ENCODE assay signal across 20 cellular contexts in genomic region chr6:15292721-15293302, GRCh38. TPM values are rescaled to one million over a fixed set of nuclear protein-coding genes. Genes with fewer than 3 reads are reported as not detected.
DNase-seq lines count a peak whose midpoint lies in the region; ATAC-seq and TF ChIP-seq lines count a peak whose summit lies in the region.
"Had no signal": no experiment of that assay in that cellular context is flagged by ENCODE, and none has a peak within 500 bp of the region (broad histone marks: within the 10 kb centered on the region; RNA-seq: fewer than 3 reads in every experiment).

No MANE protein-coding gene starts in this region.

- WGBS in psoas muscle, 3 donors, result 78 to 94% (median 80%) methylated on average over 7 of the region's 7 CpGs

- no peak overlapping the region for H3K4me3 ChIP-seq in CD8-positive, alpha-beta memory T cell (ENCODE audit: low read length)
- H3K4me3 ChIP-seq in psoas muscle, result no peak overlapping the region
- H3K4me3 ChIP-seq: SK-N-MC, upper lobe of left lung had no signal

- peaks cover 32% of the 10 kb centered on the region for H3K4me1 ChIP-seq in CD8-positive, alpha-beta memory T cell (ENCODE audit: insufficient read depth, low read length)
- H3K4me1 ChIP-seq in psoas muscle, result peaks cover 47% of the 10 kb centered on the region
- H3K4me1 ChIP-seq: parathyroid adenoma had no signal

- no peak overlapping the region for H3K4me3 Mint-ChIP-seq in activated CD4-positive, alpha-beta T cell treated with anti-CD3 and anti-CD28 coated beads, Interleukin-2, amount 10 ng/mL, durations not matched to agents 24 days and 14 days
- peak overlapping the region in 1 of 7 donors; percentile 24 for H3K4me3 Mint-ChIP-seq in CD8-positive, alpha-beta memory T cell
- H3K4me3 Mint-ChIP-seq in activated naive CD8-positive, alpha-beta T cell treated with anti-CD3 and anti-CD28 coated beads, Interleukin-2, amount 10 ng/mL, durations not matched to agents 7 days and 5 days, result no peak overlapping the region
- H3K4me3 Mint-ChIP-seq: central memory CD8-positive, alpha-beta T cell had no signal

- peaks cover 6% of the 10 kb centered on the region for H3K9me3 Mint-ChIP-seq in activated CD4-positive, alpha-beta T cell treated with anti-CD3 and anti-CD28 coated beads, Interleukin-2, amount 10 ng/mL, durations not matched to agents 24 days and 14 days
- H3K9me3 Mint-ChIP-seq in CD8-positive, alpha-beta memory T cell, result no peaks in the 10 kb centered on the region
- H3K9me3 Mint-ChIP-seq in activated naive CD8-positive, alpha-beta T cell treated with anti-CD3 and anti-CD28 coated beads, Interleukin-2, amount 10 ng/mL, durations not matched to agents 7 days and 5 days, result no peaks in the 10 kb centered on the region
- H3K9me3 Mint-ChIP-seq: central memory CD8-positive, alpha-beta T cell had no signal

- no peak overlapping the region for H3K27ac ChIP-seq in CD8-positive, alpha-beta memory T cell (ENCODE audit: low read depth, low read length)
- peak overlapping the region; percentile 62 for H3K27ac ChIP-seq in psoas muscle
- H3K27ac ChIP-seq: parathyroid adenoma, SK-N-MC, upper lobe of left lung had no signal

- H3K9me3 ChIP-seq in CD8-positive, alpha-beta memory T cell (ENCODE audit: low read length), result no peaks in the 10 kb centered on the region
- no peaks in the 10 kb centered on the region for H3K9me3 ChIP-seq in psoas muscle
- H3K9me3 ChIP-seq: upper lobe of left lung had no signal

- H3K4me1 Mint-ChIP-seq in activated CD4-positive, alpha-beta T cell treated with anti-CD3 and anti-CD28 coated beads, Interleukin-2, amount 10 ng/mL, durations not matched to agents 24 days and 14 days, result peaks cover 72% of the 10 kb centered on the region
- H3K4me1 Mint-ChIP-seq in CD8-positive, alpha-beta memory T cell, result peaks cover 67 to 85% (median 83%) of the 10 kb centered on the region in 3 donors
- peaks cover 69% of the 10 kb centered on the region for H3K4me1 Mint-ChIP-seq in activated naive CD8-positive, alpha-beta T cell treated with anti-CD3 and anti-CD28 coated beads, Interleukin-2, amount 10 ng/mL, durations not matched to agents 7 days and 5 days

- H3K27ac Mint-ChIP-seq in activated CD4-positive, alpha-beta T cell treated with anti-CD3 and anti-CD28 coated beads, Interleukin-2, amount 10 ng/mL, durations not matched to agents 24 days and 14 days, result peak overlapping the region; percentile 85
- H3K27ac Mint-ChIP-seq in CD8-positive, alpha-beta memory T cell, result peak overlapping the region in 5 of 8 donors; percentile 4 to 71 (median 59)
- H3K27ac Mint-ChIP-seq in activated naive CD8-positive, alpha-beta T cell treated with anti-CD3 and anti-CD28 coated beads, Interleukin-2, amount 10 ng/mL, durations not matched to agents 7 days and 5 days, result peak overlapping the region; percentile 42

- H3K27me3 Mint-ChIP-seq in activated CD4-positive, alpha-beta T cell treated with anti-CD3 and anti-CD28 coated beads, Interleukin-2, amount 10 ng/mL, durations not matched to agents 24 days and 14 days, result no peaks in the 10 kb centered on the region
- no peaks in the 10 kb centered on the region for H3K27me3 Mint-ChIP-seq in CD8-positive, alpha-beta memory T cell
- H3K27me3 Mint-ChIP-seq in activated naive CD8-positive, alpha-beta T cell treated with anti-CD3 and anti-CD28 coated beads, Interleukin-2, amount 10 ng/mL, durations not matched to agents 7 days and 5 days, result no peaks in the 10 kb centered on the region
- H3K27me3 Mint-ChIP-seq: central memory CD8-positive, alpha-beta T cell had no signal

- no peak for TF ChIP-seq CTCF in psoas muscle (IDR thresholded peaks at IDR 0.05)

- peaks cover 42% of the 10 kb centered on the region for H3K36me3 Mint-ChIP-seq in activated CD4-positive, alpha-beta T cell treated with anti-CD3 and anti-CD28 coated beads, Interleukin-2, amount 10 ng/mL, durations not matched to agents 24 days and 14 days (ENCODE audit: low read depth)
- peaks cover 0 to 14% (median 0%) of the 10 kb centered on the region in 3 donors for H3K36me3 Mint-ChIP-seq in CD8-positive, alpha-beta memory T cell
- peaks cover 36% of the 10 kb centered on the region for H3K36me3 Mint-ChIP-seq in activated naive CD8-positive, alpha-beta T cell treated with anti-CD3 and anti-CD28 coated beads, Interleukin-2, amount 10 ng/mL, durations not matched to agents 7 days and 5 days

- no peaks in the 10 kb centered on the region for H3K36me3 ChIP-seq in CD8-positive, alpha-beta memory T cell (ENCODE audit: insufficient read depth, low read length)
- H3K36me3 ChIP-seq in psoas muscle (ENCODE audit: insufficient read depth in 1 of 2, low read depth in 1 of 2), result no peaks in the 10 kb centered on the region
- H3K36me3 ChIP-seq: upper lobe of left lung had no signal

- no peak for DNase-seq in activated CD4-positive, alpha-beta T cell treated with anti-CD3 and anti-CD28 coated beads, Interleukin-2, amount 10 ng/mL, durations not matched to agents 24 days and 14 days
- DNase-seq in activated CD4-positive, alpha-beta T cell treated with anti-CD3 and anti-CD28 coated beads for 1 hour, result no peak
- DNase-seq in CD8-positive, alpha-beta memory T cell, result no peak
- no peak for DNase-seq in activated naive CD8-positive, alpha-beta T cell treated with anti-CD3 and anti-CD28 coated beads, Interleukin-2, amount 10 ng/mL, durations not matched to agents 7 days and 5 days
- DNase-seq in psoas muscle (no peak), NCI-H2029 treated with DMSO at 0.1 percent for 48 hours (lab: John Stamatoyannopoulos, UW) (no peak)
- DNase-seq: activated gamma-delta T cell treated with Interleukin-2 at 50 U/mL for 16 hours; aorta; effector CD8-positive, alpha-beta T cell; EL; foreskin melanocyte; mammary epithelial cell; NK-92 treated with Interleukin-12 subunit alpha and Interleukin-12 subunit beta, amount 100 ng/mL, for 24 hours; stimulated activated naive CD8-positive, alpha-beta T cell treated with anti-CD3 and anti-CD28 coated beads, Interleukin-15, Interleukin-2, amounts not matched to agents 100 U/mL and 50 U/mL, for 24 hours; upper lobe of left lung had no signal

- no peak for ATAC-seq in activated naive CD8-positive, alpha-beta T cell treated with anti-CD3 and anti-CD28 coated beads, Interleukin-2, amount 10 ng/mL, durations not matched to agents 7 days and 5 days (ENCODE audit: low read depth)
- ATAC-seq in psoas muscle (peak in 1 of 4 donors; percentile 35), HG03442 (IDR thresholded peaks at IDR 0.05; ENCODE audit: unreplicated experiment) (no peak), GM19395 (IDR thresholded peaks at IDR 0.05; ENCODE audit: unreplicated experiment) (no peak)
- ATAC-seq: stimulated activated naive CD8-positive, alpha-beta T cell treated with anti-CD3 and anti-CD28 coated beads, Interleukin-15, Interleukin-2, amounts not matched to agents 100 U/mL and 50 U/mL, for 24 hours had no signal

- no peaks in the 10 kb centered on the region for H3K27me3 ChIP-seq in CD8-positive, alpha-beta memory T cell (ENCODE audit: insufficient read depth, low read length, poor library complexity, severe bottlenecking)
- H3K27me3 ChIP-seq in psoas muscle (ENCODE audit: insufficient read depth in 3 of 3, low read length in 2 of 3), result no peaks in the 10 kb centered on the region
- H3K27me3 ChIP-seq: upper lobe of left lung had no signal

- intact Hi-C loops in activated CD4-positive, alpha-beta T cell treated with anti-CD3 and anti-CD28 coated beads, Interleukin-2, amount 10 ng/mL, durations not matched to agents 24 days and 14 days (cut with micrococcal nuclease), result no loop called here
- intact Hi-C loops in psoas muscle (cut with DNase I), result no loop called here

- CTCF ChIA-PET in CD8-positive, alpha-beta memory T cell (lab: Charles Lee), result no interaction called here

- POLR2A ChIA-PET in CD8-positive, alpha-beta memory T cell (lab: Charles Lee), result no interaction called here
- POLR2A ChIA-PET in activated naive CD8-positive, alpha-beta T cell treated with anti-CD3 and anti-CD28 coated beads, Interleukin-2, amount 10 ng/mL, durations not matched to agents 7 days and 5 days (lab: Charles Lee), result no interaction called here

RNA-seq across cellular contexts. Expression of gene JARID2, which starts 46.9 kb away (rescaled TPM):
- total RNA-seq in activated CD4-positive, alpha-beta T cell treated with anti-CD3 and anti-CD28 coated beads, Interleukin-2, amount 10 ng/mL, durations not matched to agents 24 days and 14 days, result 48.7 and 49.5 TPM in 2 replicates
- 10 to 100 TPM; 25.0 to 25.5 TPM for total RNA-seq in CD8-positive, alpha-beta memory T cell
- 12.0 TPM for polyA plus RNA-seq in CD8-positive, alpha-beta memory T cell
- 10 to 100 TPM; 30.0 to 31.5 TPM for total RNA-seq in activated naive CD8-positive, alpha-beta T cell treated with anti-CD3 and anti-CD28 coated beads, Interleukin-2, amount 10 ng/mL, durations not matched to agents 7 days and 5 days
- 10 to 100 TPM in 1 of 4 donors, 1 to 10 TPM in 3; 2.8 to 16.1 (median 7.2) TPM for total RNA-seq in psoas muscle
- 1 to 10 TPM; 1.1 to 4.9 (median 4.9) TPM for polyA plus RNA-seq in psoas muscle
